Comparison of ENCODE assay signal across 28 cellular contexts in the genomic region with DNA sequence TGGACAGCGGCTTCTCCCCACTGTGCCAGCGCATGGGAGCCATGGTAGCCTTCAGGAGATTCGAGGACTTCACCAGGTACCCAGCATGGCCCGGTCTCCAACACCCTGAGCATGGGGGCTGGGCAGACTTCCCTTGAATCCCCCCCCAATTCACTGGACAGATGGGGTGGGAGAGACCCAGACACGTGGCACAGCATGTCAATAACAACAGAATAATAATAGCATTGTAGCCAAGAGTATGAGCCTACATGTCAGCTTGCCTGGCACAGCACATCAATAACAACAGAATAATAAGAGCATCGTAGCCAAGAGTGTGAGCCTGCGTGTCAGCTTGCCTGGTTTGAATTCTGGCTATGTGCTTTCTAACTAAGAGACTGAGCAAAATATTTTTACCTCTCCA.
"Had no signal": no experiment of that assay in that cellular context is flagged by ENCODE, and none has a peak within 500 bp of the region (broad histone marks: within the 10 kb centered on the region; RNA-seq: fewer than 3 reads in every experiment).

No MANE protein-coding gene starts in this region.

- H3K27ac Mint-ChIP-seq: activated CD4-positive, alpha-beta T cell treated with anti-CD3 and anti-CD28 coated beads for 36 hours; activated CD8-positive, alpha-beta memory T cell treated with anti-CD3 and anti-CD28 coated beads, Interleukin-2, amount 10 ng/mL, durations not matched to agents 7 days and 5 days; activated CD8-positive, alpha-beta T cell treated with anti-CD3 and anti-CD28 coated beads, Interleukin-2, amount 10 ng/mL, durations not matched to agents 7 days and 5 days; activated naive CD8-positive, alpha-beta T cell; activated T-helper 2 cell treated with anti-CD3 and anti-CD28 coated beads, Interferon-gamma antibody, Interleukin-2, Interleukin-4, amounts not matched to agents 10 μg/mL and 5 μg/mL and 100 μg/mL, durations not matched to agents 14 hours and 24 hours and 36 hours; endodermal cell; natural killer cell treated with Interleukin-12 subunit alpha and Interleukin-12 subunit beta and Interleukin-15 and Interleukin-18, amount 100 ng/mL, for 72 hours; stimulated activated effector memory CD8-positive, alpha-beta T cell treated with anti-CD3 and anti-CD28 coated beads, Interleukin-12 subunit alpha, Interleukin-12 subunit beta, amount 100 ng/mL, for 72 hours; stimulated activated naive CD8-positive, alpha-beta T cell treated with anti-CD3 and anti-CD28 coated beads, Interleukin-15, amount 100 ng/mL, for 72 hours; T-helper 2 cell treated with Interferon-gamma antibody and Interleukin-4, amounts not matched to agents 5 μg/mL and 100 μg/mL, for 36 hours had no signal

- H3K4me3 Mint-ChIP-seq: activated CD4-positive, alpha-beta T cell treated with anti-CD3 and anti-CD28 coated beads for 36 hours; activated CD8-positive, alpha-beta memory T cell treated with anti-CD3 and anti-CD28 coated beads, Interleukin-2, amount 10 ng/mL, durations not matched to agents 7 days and 5 days; activated CD8-positive, alpha-beta T cell treated with anti-CD3 and anti-CD28 coated beads, Interleukin-2, amount 10 ng/mL, durations not matched to agents 7 days and 5 days; activated naive CD8-positive, alpha-beta T cell; brain; endodermal cell; natural killer cell treated with Interleukin-12 subunit alpha and Interleukin-12 subunit beta and Interleukin-15 and Interleukin-18, amount 100 ng/mL, for 72 hours; stimulated activated effector memory CD8-positive, alpha-beta T cell treated with anti-CD3 and anti-CD28 coated beads, Interleukin-12 subunit alpha, Interleukin-12 subunit beta, amount 100 ng/mL, for 72 hours; stimulated activated naive CD8-positive, alpha-beta T cell treated with anti-CD3 and anti-CD28 coated beads, Interleukin-15, amount 100 ng/mL, for 72 hours; T-helper 2 cell treated with Interferon-gamma antibody and Interleukin-4, amounts not matched to agents 5 μg/mL and 100 μg/mL, for 36 hours had no signal

- ATAC-seq: activated CD4-positive, alpha-beta T cell treated with anti-CD3 and anti-CD28 coated beads for 36 hours; activated CD8-positive, alpha-beta memory T cell treated with anti-CD3 and anti-CD28 coated beads, Interleukin-2, amount 10 ng/mL, durations not matched to agents 7 days and 5 days; activated CD8-positive, alpha-beta T cell treated with anti-CD3 and anti-CD28 coated beads, Interleukin-2, amount 10 ng/mL, durations not matched to agents 7 days and 5 days; esophagus mucosa; left colon; stimulated activated effector memory CD8-positive, alpha-beta T cell treated with anti-CD3 and anti-CD28 coated beads, Interleukin-12 subunit alpha, Interleukin-12 subunit beta, amount 100 ng/mL, for 72 hours; stimulated activated naive CD8-positive, alpha-beta T cell treated with anti-CD3 and anti-CD28 coated beads, Interleukin-15, amount 100 ng/mL, for 72 hours had no signal

- H3K27me3 Mint-ChIP-seq: activated CD4-positive, alpha-beta T cell treated with anti-CD3 and anti-CD28 coated beads for 36 hours; activated CD8-positive, alpha-beta memory T cell treated with anti-CD3 and anti-CD28 coated beads, Interleukin-2, amount 10 ng/mL, durations not matched to agents 7 days and 5 days; activated naive CD8-positive, alpha-beta T cell; brain; natural killer cell treated with Interleukin-12 subunit alpha and Interleukin-12 subunit beta and Interleukin-15 and Interleukin-18, amount 100 ng/mL, for 72 hours; stimulated activated naive CD8-positive, alpha-beta T cell treated with anti-CD3 and anti-CD28 coated beads, Interleukin-15, amount 100 ng/mL, for 72 hours had no signal

- H3K27ac ChIP-seq: ascending aorta, cardiac muscle cell, neutrophil, ovary, prostate gland, sigmoid colon, suprapubic skin, tibial nerve had no signal

- H3K27me3 ChIP-seq: ascending aorta, cardiac muscle cell, neutrophil, ovary, sigmoid colon, suprapubic skin, tibial nerve had no signal

- H3K36me3 Mint-ChIP-seq: activated CD8-positive, alpha-beta memory T cell treated with anti-CD3 and anti-CD28 coated beads, Interleukin-2, amount 10 ng/mL, durations not matched to agents 7 days and 5 days; natural killer cell treated with Interleukin-12 subunit alpha and Interleukin-12 subunit beta and Interleukin-15 and Interleukin-18, amount 100 ng/mL, for 72 hours; stimulated activated effector memory CD8-positive, alpha-beta T cell treated with anti-CD3 and anti-CD28 coated beads, Interleukin-12 subunit alpha, Interleukin-12 subunit beta, amount 100 ng/mL, for 72 hours had no signal

- DNase-seq: activated CD4-positive, alpha-beta T cell treated with anti-CD3 and anti-CD28 coated beads for 36 hours; activated CD4-positive, CD25-positive, alpha-beta regulatory T cell; activated CD8-positive, alpha-beta memory T cell treated with anti-CD3 and anti-CD28 coated beads, Interleukin-2, amount 10 ng/mL, durations not matched to agents 7 days and 5 days; activated CD8-positive, alpha-beta T cell treated with anti-CD3 and anti-CD28 coated beads, Interleukin-2, amount 10 ng/mL, durations not matched to agents 7 days and 5 days; activated T-cell treated with anti-CD3 and anti-CD28 coated beads, Interleukin-2, amount 50 U/mL, for 48 hours; endodermal cell; foreskin fibroblast; left colon; mammary epithelial cell; small intestine; stimulated activated CD4-positive, alpha-beta T cell treated with anti-CD3 and anti-CD28 coated beads, Interleukin-4, amount 100 ng/mL, for 24 hours; stimulated activated naive CD8-positive, alpha-beta T cell treated with anti-CD3 and anti-CD28 coated beads, Interleukin-15, amount 100 ng/mL, for 72 hours; T-helper 1 cell had no signal

- H3K4me1 Mint-ChIP-seq: activated CD4-positive, alpha-beta T cell treated with anti-CD3 and anti-CD28 coated beads for 36 hours; activated CD8-positive, alpha-beta memory T cell treated with anti-CD3 and anti-CD28 coated beads, Interleukin-2, amount 10 ng/mL, durations not matched to agents 7 days and 5 days; brain; endodermal cell; stimulated activated effector memory CD8-positive, alpha-beta T cell treated with anti-CD3 and anti-CD28 coated beads, Interleukin-12 subunit alpha, Interleukin-12 subunit beta, amount 100 ng/mL, for 72 hours; stimulated activated naive CD8-positive, alpha-beta T cell treated with anti-CD3 and anti-CD28 coated beads, Interleukin-15, amount 100 ng/mL, for 72 hours had no signal

- H3K9me3 Mint-ChIP-seq: activated T-helper 2 cell treated with anti-CD3 and anti-CD28 coated beads, Interferon-gamma antibody, Interleukin-2, Interleukin-4, amounts not matched to agents 10 μg/mL and 5 μg/mL and 100 μg/mL, durations not matched to agents 14 hours and 24 hours and 36 hours; brain; endodermal cell; natural killer cell treated with Interleukin-12 subunit alpha and Interleukin-12 subunit beta and Interleukin-15 and Interleukin-18, amount 100 ng/mL, for 72 hours; stimulated activated effector memory CD8-positive, alpha-beta T cell treated with anti-CD3 and anti-CD28 coated beads, Interleukin-12 subunit alpha, Interleukin-12 subunit beta, amount 100 ng/mL, for 72 hours; stimulated activated naive CD8-positive, alpha-beta T cell treated with anti-CD3 and anti-CD28 coated beads, Interleukin-15, amount 100 ng/mL, for 72 hours; T-helper 2 cell treated with Interferon-gamma antibody and Interleukin-4, amounts not matched to agents 5 μg/mL and 100 μg/mL, for 36 hours had no signal
